ENCODE assay signal across 1 cellular context in genomic region chr1:32335619-32335950, GRCh38.
TF ChIP-seq lines count a peak whose summit lies in the region.

No MANE protein-coding gene starts in this region.

TF ChIP-seq in GM23338, 12 proteins besides CTCF, POLR2A, EP300 and RAD21 (continued from another document):
- TF ChIP-seq REST (IDR thresholded peaks at IDR 0.05; ENCODE audit: unreplicated experiment) = no peak
- no peak for TF ChIP-seq CREB1 (CRISPR knock-in tag; IDR thresholded peaks at IDR 0.05; ENCODE audit: low read depth)
- TF ChIP-seq ETS1 (IDR thresholded peaks at IDR 0.05) = no peak
- TF ChIP-seq POLR2AphosphoS5 (IDR thresholded peaks at IDR 0.05; ENCODE audit: low read depth) = no peak
- TF ChIP-seq EZH2 (IDR thresholded peaks at IDR 0.05; ENCODE audit: low read depth, unreplicated experiment) = no peak
- TF ChIP-seq ZNF462 (CRISPR knock-in tag; IDR thresholded peaks at IDR 0.05) = no peak
- TF ChIP-seq NANOG (IDR thresholded peaks at IDR 0.05; ENCODE audit: borderline replicate concordance) = no peak
